Comparison of ENCODE assay signal across 1 cellular context in the genomic region with DNA sequence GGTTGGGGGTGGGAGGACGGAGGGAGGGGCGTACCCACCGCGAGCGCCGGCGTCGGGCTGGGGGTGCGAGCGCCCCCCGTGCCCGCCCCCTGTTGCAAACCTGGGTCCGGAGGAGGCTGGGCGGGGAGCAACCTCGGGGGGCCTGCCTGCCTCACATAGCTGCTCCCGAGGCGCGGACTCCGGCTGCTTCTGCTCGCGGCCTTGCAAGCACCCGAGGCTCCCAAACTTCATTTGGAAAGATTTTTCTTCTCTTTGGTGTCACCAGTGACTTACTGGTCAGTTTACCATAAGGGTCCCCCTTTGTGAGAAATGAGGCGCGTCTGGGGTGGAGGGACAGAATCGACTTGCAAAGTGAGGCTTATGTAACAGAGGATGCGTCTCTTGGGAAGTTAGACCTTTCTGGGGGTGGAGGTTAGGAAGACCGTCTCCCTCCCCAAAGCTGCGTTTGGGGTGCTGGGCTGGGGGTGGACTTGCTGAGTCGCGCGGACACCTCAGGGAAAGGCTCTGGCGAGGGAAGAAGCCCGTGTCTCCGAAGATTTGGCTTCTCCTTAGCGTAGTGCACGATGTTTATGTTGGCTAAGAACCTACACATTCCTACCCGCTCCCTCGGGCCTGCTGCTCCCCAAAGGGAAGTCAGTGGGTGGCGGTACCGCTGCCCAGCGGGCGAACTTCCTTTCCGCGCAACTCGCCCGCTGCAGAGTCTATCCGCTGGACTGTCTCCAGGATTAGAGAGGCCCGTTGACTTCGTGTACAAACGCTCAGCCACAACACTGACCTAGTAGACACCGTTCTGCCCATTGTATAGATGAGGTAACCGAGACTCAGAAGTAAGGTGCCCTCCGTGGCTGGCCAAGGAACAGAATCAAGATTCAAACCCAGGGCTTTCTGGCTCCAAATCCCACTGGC.
TF ChIP-seq lines count a peak whose summit lies in the region.

No MANE protein-coding gene starts in this region.

TF ChIP-seq in HepG2, 621 proteins besides CTCF, POLR2A, EP300 and RAD21 (continued from another document and continues in another):
- TF ChIP-seq, protein P1, sequence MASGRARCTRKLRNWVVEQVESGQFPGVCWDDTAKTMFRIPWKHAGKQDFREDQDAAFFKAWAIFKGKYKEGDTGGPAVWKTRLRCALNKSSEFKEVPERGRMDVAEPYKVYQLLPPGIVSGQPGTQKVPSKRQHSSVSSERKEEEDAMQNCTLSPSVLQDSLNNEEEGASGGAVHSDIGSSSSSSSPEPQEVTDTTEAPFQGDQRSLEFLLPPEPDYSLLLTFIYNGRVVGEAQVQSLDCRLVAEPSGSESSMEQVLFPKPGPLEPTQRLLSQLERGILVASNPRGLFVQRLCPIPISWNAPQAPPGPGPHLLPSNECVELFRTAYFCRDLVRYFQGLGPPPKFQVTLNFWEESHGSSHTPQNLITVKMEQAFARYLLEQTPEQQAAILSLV (CRISPR knock-in tag; IDR thresholded peaks at IDR 0.05; ENCODE audit: borderline replicate concordance) = no peak
- TF ChIP-seq KLF6 (CRISPR knock-in tag; IDR thresholded peaks at IDR 0.05) (no peak), ZNF382 (CRISPR knock-in tag; IDR thresholded peaks at IDR 0.05; ENCODE audit: borderline replicate concordance) (no peak), ZMAT3 (CRISPR knock-in tag; conservative IDR thresholded peaks at IDR 0.05) (peak; percentile 65), MAFK (conservative IDR thresholded peaks at IDR 0.05 in 1 of 2, IDR thresholded peaks at IDR 0.05 in 1 of 2; ENCODE audit: low read length in 2 of 2) (no peak), ZMYM3 (CRISPR knock-in tag; IDR thresholded peaks at IDR 0.05) (peak; percentile 91), HCFC1 (IDR thresholded peaks at IDR 0.05; ENCODE audit: low read depth, low read length) (no peak), ZBTB10 (CRISPR knock-in tag; IDR thresholded peaks at IDR 0.05; ENCODE audit: borderline replicate concordance) (peak; percentile 2; the same call in 1 of the 2 replicates), ZNF296 (CRISPR knock-in tag; conservative IDR thresholded peaks at IDR 0.05) (0 out of 2 replicates have a peak, but pooled peaks have one; percentile 33), PHF5A (CRISPR knock-in tag; IDR thresholded peaks at IDR 0.05; ENCODE audit: low read depth, unreplicated experiment) (no peak), POGZ (CRISPR knock-in tag; IDR thresholded peaks at IDR 0.05) (no peak), ZNF580 (CRISPR knock-in tag; IDR thresholded peaks at IDR 0.05; ENCODE audit: borderline replicate concordance, low read depth) (peak; percentile 39; the same call in 1 of the 2 replicates), ZBTB20 (CRISPR knock-in tag; IDR thresholded peaks at IDR 0.05; ENCODE audit: borderline replicate concordance, low read depth) (0 out of 2 replicates have a peak, but pooled peaks have one; percentile 50), HNRNPL (IDR thresholded peaks at IDR 0.05; ENCODE audit: low read depth, low read length) (peak; percentile 47; the same call in 1 of the 2 replicates), FOXO1 (CRISPR knock-in tag; IDR thresholded peaks at IDR 0.05) (peak; percentile 33; the same call in 1 of the 2 replicates), ZNF276 (CRISPR knock-in tag; IDR thresholded peaks at IDR 0.05; ENCODE audit: low read depth) (0 out of 2 replicates have a peak, but pooled peaks have one; percentile 20), RCOR2 (CRISPR knock-in tag; IDR thresholded peaks at IDR 0.05) (0 out of 2 replicates have a peak, but pooled peaks have one; percentile 52), GTF2F1 (IDR thresholded peaks at IDR 0.05; ENCODE audit: low read length) (no peak), ZNF232 (CRISPR knock-in tag; IDR thresholded peaks at IDR 0.05; ENCODE audit: borderline replicate concordance) (peak; percentile 9), THAP7 (CRISPR knock-in tag; IDR thresholded peaks at IDR 0.05) (0 out of 2 replicates have a peak, but pooled peaks have one; percentile 2), ELF4 (CRISPR knock-in tag; IDR thresholded peaks at IDR 0.05; ENCODE audit: borderline replicate concordance) (no peak), GABPB1 (CRISPR knock-in tag; IDR thresholded peaks at IDR 0.05) (no peak; the same call in 1 of the 2 replicates), ZBTB38 (CRISPR knock-in tag; IDR thresholded peaks at IDR 0.05) (peak; percentile 39; the same call in 1 of the 2 replicates), KDM5A (IDR thresholded peaks at IDR 0.05; ENCODE audit: borderline replicate concordance, low read length) (peak; percentile 59; the same call in 1 of the 2 replicates), BORCS8-MEF2B (CRISPR knock-in tag; IDR thresholded peaks at IDR 0.05) (peak; percentile 44; the same call in 1 of the 2 replicates), ZNF761 (CRISPR knock-in tag; conservative IDR thresholded peaks at IDR 0.05) (no peak; the same call in 1 of the 2 replicates), NFE2L2 (IDR thresholded peaks at IDR 0.05; ENCODE audit: low read length) (no peak), CHD2 (IDR thresholded peaks at IDR 0.05; ENCODE audit: low read depth, low read length) (0 out of 2 replicates have a peak, but pooled peaks have one; percentile 0), ZNF17 (CRISPR knock-in tag; IDR thresholded peaks at IDR 0.05) (no peak), CBX2 (IDR thresholded peaks at IDR 0.05; ENCODE audit: low read depth, low read length) (no peak), CBX2 (CRISPR knock-in tag; IDR thresholded peaks at IDR 0.05; ENCODE audit: low read depth) (no peak), ZNF597 (CRISPR knock-in tag; IDR thresholded peaks at IDR 0.05) (no peak), JUN (CRISPR knock-in tag; IDR thresholded peaks at IDR 0.05) (no peak), ZNF333 (CRISPR knock-in tag; IDR thresholded peaks at IDR 0.05; ENCODE audit: borderline replicate concordance) (no peak), HES4 (CRISPR knock-in tag; IDR thresholded peaks at IDR 0.05; ENCODE audit: borderline replicate concordance) (0 out of 2 replicates have a peak, but pooled peaks have one; percentile 20)
- TF ChIP-seq, protein P2, sequence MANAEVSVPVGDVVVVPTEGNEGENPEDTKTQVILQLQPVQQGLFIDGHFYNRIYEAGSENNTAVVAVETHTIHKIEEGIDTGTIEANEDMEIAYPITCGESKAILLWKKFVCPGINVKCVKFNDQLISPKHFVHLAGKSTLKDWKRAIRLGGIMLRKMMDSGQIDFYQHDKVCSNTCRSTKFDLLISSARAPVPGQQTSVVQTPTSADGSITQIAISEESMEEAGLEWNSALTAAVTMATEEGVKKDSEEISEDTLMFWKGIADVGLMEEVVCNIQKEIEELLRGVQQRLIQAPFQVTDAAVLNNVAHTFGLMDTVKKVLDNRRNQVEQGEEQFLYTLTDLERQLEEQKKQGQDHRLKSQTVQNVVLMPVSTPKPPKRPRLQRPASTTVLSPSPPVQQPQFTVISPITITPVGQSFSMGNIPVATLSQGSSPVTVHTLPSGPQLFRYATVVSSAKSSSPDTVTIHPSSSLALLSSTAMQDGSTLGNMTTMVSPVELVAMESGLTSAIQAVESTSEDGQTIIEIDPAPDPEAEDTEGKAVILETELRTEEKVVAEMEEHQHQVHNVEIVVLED (CRISPR knock-in tag; IDR thresholded peaks at IDR 0.05; ENCODE audit: borderline replicate concordance) = no peak
- TF ChIP-seq, protein P3, sequence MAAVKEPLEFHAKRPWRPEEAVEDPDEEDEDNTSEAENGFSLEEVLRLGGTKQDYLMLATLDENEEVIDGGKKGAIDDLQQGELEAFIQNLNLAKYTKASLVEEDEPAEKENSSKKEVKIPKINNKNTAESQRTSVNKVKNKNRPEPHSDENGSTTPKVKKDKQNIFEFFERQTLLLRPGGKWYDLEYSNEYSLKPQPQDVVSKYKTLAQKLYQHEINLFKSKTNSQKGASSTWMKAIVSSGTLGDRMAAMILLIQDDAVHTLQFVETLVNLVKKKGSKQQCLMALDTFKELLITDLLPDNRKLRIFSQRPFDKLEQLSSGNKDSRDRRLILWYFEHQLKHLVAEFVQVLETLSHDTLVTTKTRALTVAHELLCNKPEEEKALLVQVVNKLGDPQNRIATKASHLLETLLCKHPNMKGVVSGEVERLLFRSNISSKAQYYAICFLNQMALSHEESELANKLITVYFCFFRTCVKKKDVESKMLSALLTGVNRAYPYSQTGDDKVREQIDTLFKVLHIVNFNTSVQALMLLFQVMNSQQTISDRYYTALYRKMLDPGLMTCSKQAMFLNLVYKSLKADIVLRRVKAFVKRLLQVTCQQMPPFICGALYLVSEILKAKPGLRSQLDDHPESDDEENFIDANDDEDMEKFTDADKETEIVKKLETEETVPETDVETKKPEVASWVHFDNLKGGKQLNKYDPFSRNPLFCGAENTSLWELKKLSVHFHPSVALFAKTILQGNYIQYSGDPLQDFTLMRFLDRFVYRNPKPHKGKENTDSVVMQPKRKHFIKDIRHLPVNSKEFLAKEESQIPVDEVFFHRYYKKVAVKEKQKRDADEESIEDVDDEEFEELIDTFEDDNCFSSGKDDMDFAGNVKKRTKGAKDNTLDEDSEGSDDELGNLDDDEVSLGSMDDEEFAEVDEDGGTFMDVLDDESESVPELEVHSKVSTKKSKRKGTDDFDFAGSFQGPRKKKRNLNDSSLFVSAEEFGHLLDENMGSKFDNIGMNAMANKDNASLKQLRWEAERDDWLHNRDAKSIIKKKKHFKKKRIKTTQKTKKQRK (IDR thresholded peaks at IDR 0.05; ENCODE audit: low read length) = no peak
